Comparison of ENCODE assay signal across 1 cellular context in genomic region chr13:62014299-62014698, GRCh38.
TF ChIP-seq lines count a peak whose summit lies in the region.

No MANE protein-coding gene starts in this region.

TF ChIP-seq in GM23338, 12 proteins besides CTCF, POLR2A, EP300 and RAD21 (continued from another document):
- TF ChIP-seq EZH2 (IDR thresholded peaks at IDR 0.05; ENCODE audit: low read depth, unreplicated experiment) (no peak), REST (IDR thresholded peaks at IDR 0.05; ENCODE audit: unreplicated experiment) (no peak)
- TF ChIP-seq, protein P1, sequence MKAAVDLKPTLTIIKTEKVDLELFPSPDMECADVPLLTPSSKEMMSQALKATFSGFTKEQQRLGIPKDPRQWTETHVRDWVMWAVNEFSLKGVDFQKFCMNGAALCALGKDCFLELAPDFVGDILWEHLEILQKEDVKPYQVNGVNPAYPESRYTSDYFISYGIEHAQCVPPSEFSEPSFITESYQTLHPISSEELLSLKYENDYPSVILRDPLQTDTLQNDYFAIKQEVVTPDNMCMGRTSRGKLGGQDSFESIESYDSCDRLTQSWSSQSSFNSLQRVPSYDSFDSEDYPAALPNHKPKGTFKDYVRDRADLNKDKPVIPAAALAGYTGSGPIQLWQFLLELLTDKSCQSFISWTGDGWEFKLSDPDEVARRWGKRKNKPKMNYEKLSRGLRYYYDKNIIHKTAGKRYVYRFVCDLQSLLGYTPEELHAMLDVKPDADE (IDR thresholded peaks at IDR 0.05), result no peak
